20 cellular contexts compared by ENCODE assay signal in genomic region chr1:50416150-50416527, GRCh38. TPM values are rescaled to one million over a fixed set of nuclear protein-coding genes. Genes with fewer than 3 reads are reported as not detected.
DNase-seq lines count a peak whose midpoint lies in the region; ATAC-seq, FAIRE-seq and TF ChIP-seq lines count a peak whose summit lies in the region.
"Had no signal": no experiment of that assay in that cellular context is flagged by ENCODE, and none has a peak within 500 bp of the region (broad histone marks: within the 10 kb centered on the region; RNA-seq: fewer than 3 reads in every experiment).

No MANE protein-coding gene starts in this region.

- peak overlapping the region; percentile 56 to 70 for H3K4me2 ChIP-seq in H1 (ENCODE audit: insufficient read depth in 1 of 2, low read depth in 2 of 2, low read length in 2 of 2)

- POLR2A ChIA-PET in H1 (lab: Charles Lee; ENCODE audit: partially characterized antibody): interaction anchor here (0.6 to 1.4 kb wide), 2 partner anchors 17 to 269 kb away, joined by 3 to 4 read pairs; no protein-coding TSS in a partner anchor

- no peak overlapping the region for H4K8ac ChIP-seq in H1 (ENCODE audit: extremely low read depth, insufficient read depth, low read length)

- H3K9me3 Mint-ChIP-seq in activated T-cell treated with anti-CD3 and anti-CD28 coated beads, Interleukin-2, amount 50 U/mL, for 4 hours: no peaks in the 10 kb centered on the region

- H3K18ac ChIP-seq in H1 (ENCODE audit: extremely low read depth, low read length): no peak overlapping the region

- peaks cover 68% of the 10 kb centered on the region for H3K27me3 Mint-ChIP-seq in activated T-cell treated with anti-CD3 and anti-CD28 coated beads, Interleukin-2, amount 50 U/mL, for 4 hours (ENCODE audit: low read depth)

- H3K23me2 ChIP-seq in H1 (ENCODE audit: low read depth, low read length): peaks cover 8% of the 10 kb centered on the region

- H3K36me3 ChIP-seq in ES-I3 (ENCODE audit: insufficient read depth, low read length) (no peaks in the 10 kb centered on the region), H1 (ENCODE audit: control insufficient read depth in 2 of 4, insufficient read depth in 4 of 4, low read length in 3 of 4) (peaks cover 0 to 11% (median 0%) of the 10 kb centered on the region in 4 experiments; a peak in 1 of 8 replicates)
- H3K36me3 ChIP-seq: upper lobe of right lung had no signal

- no peak for TF ChIP-seq POLR2A in H1 (IDR thresholded peaks at IDR 0.05; ENCODE audit: control extremely low read depth in 1 of 2, low read depth in 2 of 2, low read length in 2 of 2)

- H2AK5ac ChIP-seq in H1 (ENCODE audit: low read depth, low read length): no peak overlapping the region

- H3K9me3 ChIP-seq in ES-I3 (ENCODE audit: control insufficient read depth, insufficient read depth, low read length) (no peaks in the 10 kb centered on the region), H1 (ENCODE audit: insufficient read depth in 2 of 2, low read depth in 1 of 2, low read length in 1 of 2) (peaks cover 0 to 3% of the 10 kb centered on the region in 2 experiments; a peak in 1 of 4 replicates)
- H3K9me3 ChIP-seq: upper lobe of right lung had no signal

- ATAC-seq in activated T-cell treated with anti-CD3 and anti-CD28 coated beads, Interleukin-2, amount 50 U/mL, for 4 hours: no peak
- ATAC-seq: foreskin keratinocyte; naive thymus-derived CD8-positive, alpha-beta T cell; upper lobe of right lung had no signal

- no peak overlapping the region for H3K56ac ChIP-seq in H1 (replicated peaks; ENCODE audit: insufficient read length, low read depth, low read length)

- no peak overlapping the region for H2AFZ ChIP-seq in H1 (ENCODE audit: low read length)

- H4K20me1 ChIP-seq in H1 (replicated peaks in 1 of 2; ENCODE audit: control insufficient read depth in 1 of 2, insufficient read depth in 2 of 2, low read length in 2 of 2): peaks cover 8 to 22% of the 10 kb centered on the region in 2 experiments

- TF ChIP-seq RAD21 in H1 (IDR thresholded peaks at IDR 0.05 in 1 of 2, conservative IDR thresholded peaks at IDR 0.05 in 1 of 2; ENCODE audit: low read depth in 2 of 2, low read length in 2 of 2): no peak

- no peaks in the 10 kb centered on the region for H3K36me3 Mint-ChIP-seq in activated T-cell treated with anti-CD3 and anti-CD28 coated beads, Interleukin-2, amount 50 U/mL, for 4 hours (ENCODE audit: insufficient read depth)
- H3K36me3 Mint-ChIP-seq: naive thymus-derived CD8-positive, alpha-beta T cell had no signal

- no peak overlapping the region for H3K27ac ChIP-seq in H1 (ENCODE audit: low read depth, low read length)
- H3K27ac ChIP-seq: C4-2B, foreskin keratinocyte, upper lobe of right lung had no signal

- no peaks in the 10 kb centered on the region for H3K79me2 ChIP-seq in H1 (ENCODE audit: control insufficient read depth in 1 of 2, insufficient read depth in 2 of 2, low read length in 2 of 2)

- no peak overlapping the region for H3K14ac ChIP-seq in H1 (ENCODE audit: insufficient read length)

- H2BK120ac ChIP-seq in H1 (replicated peaks; ENCODE audit: low read depth, low read length): no peak overlapping the region

- TF ChIP-seq CTCF in H1 (IDR thresholded peaks at IDR 0.05; ENCODE audit: control extremely low read depth in 1 of 3, insufficient read depth in 1 of 3, low read depth in 1 of 3, low read length in 3 of 3): no peak

- WGBS in H1 (ENCODE audit: extremely low coverage in 1 of 2, insufficient coverage in 1 of 2, insufficient read length in 1 of 2, insufficient replicate concordance in 2 of 2, low coverage in 1 of 2, low lambda C conversion rate in 2 of 2, missing lambda C conversion rate in 1 of 2), 2 experiments: 3% methylated on average over 20 of the region's 25 CpGs; no CpG with 5 or more reads in 1 of the 2 experiments

- peak; percentile 48 for DNase-seq in NCI-H82 (lab: John Stamatoyannopoulos, UW)
- DNase-seq in NCI-H82 treated with DMSO at 0.1 percent for 48 hours (lab: John Stamatoyannopoulos, UW; ENCODE audit: unreplicated experiment): no peak
- DNase-seq in H1 (ENCODE audit: low read depth in 1 of 2, low spot score in 2 of 2): peak in 1 of 2 experiments; percentile 64
- DNase-seq in mesenteric fat pad (ENCODE audit: low spot score): peak; percentile 64
- no peak for DNase-seq in HUDEP-2 (lab: John Stamatoyannopoulos, UW; ENCODE audit: unreplicated experiment in 76 of 76)
- DNase-seq in HTR-8/SVneo (ENCODE audit: insufficient read length, low spot score): no peak
- DNase-seq in activated T-cell treated with anti-CD3 and anti-CD28 coated beads, Interleukin-2, amount 50 U/mL, for 4 hours: no peak
- DNase-seq: 8988T; activated effector memory CD4-positive, alpha-beta T cell treated with Interleukin-2 at 50 U/mL for 16 hours; anterior cingulate cortex; DMS 273 treated with DMSO at 0.1 percent for 48 hours; foreskin keratinocyte; naive thymus-derived CD8-positive, alpha-beta T cell; NCI-H1436; stimulated activated naive CD4-positive, alpha-beta T cell; upper lobe of right lung had no signal

- H2BK20ac ChIP-seq in H1 (ENCODE audit: low read length): no peak overlapping the region

- no peak overlapping the region for H2BK5ac ChIP-seq in H1 (ENCODE audit: low read depth, low read length)

- H4K91ac ChIP-seq in H1 (replicated peaks; ENCODE audit: insufficient read length, low read length): no peak overlapping the region

- H2BK15ac ChIP-seq in H1 (ENCODE audit: low read length): no peak overlapping the region

- peaks cover 18% of the 10 kb centered on the region for H3K4me1 Mint-ChIP-seq in activated T-cell treated with anti-CD3 and anti-CD28 coated beads, Interleukin-2, amount 50 U/mL, for 4 hours (ENCODE audit: low read depth)

- FAIRE-seq in H1 (lab: Jason Lieb, UNC) (no peak), HTR-8/SVneo (lab: Jason Lieb, UNC) (no peak)

- no peaks in the 10 kb centered on the region for H3K4me1 ChIP-seq in ES-I3 (ENCODE audit: insufficient read depth, low read length)
- H3K4me1 ChIP-seq in H1 (replicated peaks in 1 of 4; ENCODE audit: control insufficient read depth in 3 of 4, insufficient read depth in 4 of 4, low read length in 3 of 4): peaks cover 0 to 26% (median 16%) of the 10 kb centered on the region in 4 experiments; a peak in 5 of 7 replicates
- H3K4me1 ChIP-seq: foreskin keratinocyte had no signal

- no peak overlapping the region for H3K4ac ChIP-seq in H1 (replicated peaks; ENCODE audit: insufficient read length, low read depth, low read length)

- H3K9ac ChIP-seq in ES-I3 (ENCODE audit: low read depth, low read length) (peak overlapping the region; percentile 48; the same call in 1 of the 2 replicates), H1 (replicated peaks in 1 of 4; ENCODE audit: extremely low read depth in 1 of 4, low read depth in 3 of 4, low read length in 3 of 4) (no peak overlapping the region)

- no peak for TF ChIP-seq EP300 in H1 (IDR thresholded peaks at IDR 0.05; ENCODE audit: borderline replicate concordance in 1 of 2, low read depth in 2 of 2, low read length in 2 of 2)

- no peak overlapping the region for H3K23ac ChIP-seq in H1 (ENCODE audit: insufficient read length)

- H4K5ac ChIP-seq in H1 (ENCODE audit: insufficient read length, low read depth, low read length): no peak overlapping the region

- peaks cover 82 to 90% (median 84%) of the 10 kb centered on the region in 4 experiments for H3K27me3 ChIP-seq in H1 (replicated peaks in 1 of 4; ENCODE audit: control insufficient read depth in 3 of 4, extremely low read depth in 1 of 4, insufficient read depth in 3 of 4, low read length in 3 of 4)

- CTCF ChIA-PET in H1 (lab: Charles Lee; ENCODE audit: partially characterized antibody): interaction anchor here (0.6 to 3.8 kb wide), 6 partner anchors 10 to 56 kb away, joined by 3 to 30 read pairs (median 10); no protein-coding TSS in a partner anchor

- H2BK12ac ChIP-seq in H1 (ENCODE audit: low read depth, low read length): no peak overlapping the region

- H3K4me3 Mint-ChIP-seq in activated T-cell treated with anti-CD3 and anti-CD28 coated beads, Interleukin-2, amount 50 U/mL, for 4 hours: no peak overlapping the region

- no peaks in the 10 kb centered on the region for H3K79me1 ChIP-seq in H1 (ENCODE audit: low read depth, low read length)

- peak overlapping the region; percentile 19 to 58 (median 34); a peak in 7 of 8 replicates for H3K4me3 ChIP-seq in H1 (ENCODE audit: extremely low read depth in 1 of 4, insufficient read depth in 2 of 4, low read depth in 3 of 4, low read length in 4 of 4)
- H3K4me3 ChIP-seq: lung, upper lobe of right lung had no signal

TF ChIP-seq in H1, 55 proteins besides CTCF, POLR2A, EP300 and RAD21:
- peak; percentile 26; the same call in 1 of the 2 replicates for TF ChIP-seq YY1 (IDR thresholded peaks at IDR 0.05; ENCODE audit: low read depth, low read length)
- TF ChIP-seq SP1 (IDR thresholded peaks at IDR 0.05; ENCODE audit: low read depth, low read length): peak; percentile 51; the same call in 1 of the 2 replicates
- 0 out of 2 replicates have a peak, but pooled peaks have one; percentile 39 for TF ChIP-seq EGR1 (IDR thresholded peaks at IDR 0.05; ENCODE audit: borderline replicate concordance, low read depth, low read length)
- TF ChIP-seq SIN3A (conservative IDR thresholded peaks at IDR 0.05 in 1 of 2, IDR thresholded peaks at IDR 0.05 in 1 of 2; ENCODE audit: low read depth in 1 of 2, low read length in 2 of 2): no peak
- TF ChIP-seq TCF12 (IDR thresholded peaks at IDR 0.05; ENCODE audit: low read depth, low read length): 0 out of 2 replicates have a peak, but pooled peaks have one; percentile 11
TF ChIP-seq in H1: peak in this region for 4.

RNA-seq across cellular contexts. Expression of gene DMRTA2, which starts 7.1 kb away (rescaled TPM):
- total RNA-seq in H1 (2021; fragmentation: NEBNext Ultra II Directional; extraction: Animal tissue kit (Norgen Biotek cat#: 25700)): not detected in 2 replicates
- polyA plus RNA-seq in H1 (2011; rRNA removed): 0.03 TPM in 1 of 2 replicates, not detected in the other
- 0.03 TPM for polyA plus RNA-seq in H1 (2011; cell fraction: cytosol; rRNA removed)
- polyA plus RNA-seq in H1 (2011; cell fraction: nucleus; rRNA removed): not detected
- 0.05 TPM in 1 of 4 replicates, not detected in the others for polyA plus RNA-seq in H1 (2012, experiment 1 of 2)
- polyA plus RNA-seq in H1 (2012, experiment 2 of 2): not detected
- polyA plus RNA-seq in H1 (2013, experiment 1 of 2): 0.02 TPM
- polyA plus RNA-seq in H1 (2013, experiment 2 of 2): 0.02 TPM
- polyA minus RNA-seq in H1 (2011; rRNA and poly(A)+ RNA removed): not detected in 2 replicates
- not detected for polyA minus RNA-seq in H1 (2011; cell fraction: cytosol; rRNA and poly(A)+ RNA removed)
- polyA minus RNA-seq in H1 (2011; cell fraction: nucleus; rRNA and poly(A)+ RNA removed): not detected
- not detected for total RNA-seq in mesenteric fat pad
- total RNA-seq in activated T-cell treated with anti-CD3 and anti-CD28 coated beads, Interleukin-2, amount 50 U/mL, for 4 hours: not detected
- total RNA-seq: activated CD8-positive, alpha-beta memory T cell treated with anti-CD3 and anti-CD28 coated beads for 36 hours; foreskin keratinocyte; naive thymus-derived CD8-positive, alpha-beta T cell; upper lobe of right lung had no signal
- polyA plus RNA-seq: foreskin keratinocyte; naive thymus-derived CD8-positive, alpha-beta T cell had no signal

Comparison
In these comparisons a context has a peak if more than half of its experiments do, and no peak if none do; other contexts are left out.
1. DNase-seq: peak in NCI-H82 (single experiment) and mesenteric fat pad (single experiment); none in NCI-H82 treated with DMSO at 0.1 percent for 48 hours (single experiment), HUDEP-2 (0 of 76), HTR-8/SVneo (single experiment) and activated T-cell treated with anti-CD3 and anti-CD28 coated beads, Interleukin-2, amount 50 U/mL, for 4 hours (single experiment).